13 cellular contexts compared by ENCODE assay signal in genomic region chr16:50275428-50276127, GRCh38. TPM values are rescaled to one million over a fixed set of nuclear protein-coding genes. Genes with fewer than 3 reads are reported as not detected.
DNase-seq lines count a peak whose midpoint lies in the region; ATAC-seq, FAIRE-seq and TF ChIP-seq lines count a peak whose summit lies in the region.
"Had no signal": no experiment of that assay in that cellular context is flagged by ENCODE, and none has a peak within 500 bp of the region (broad histone marks: within the 10 kb centered on the region; RNA-seq: fewer than 3 reads in every experiment).

No MANE protein-coding gene starts in this region.

- ATAC-seq in CD8-positive, alpha-beta T cell = no peak
- no peak for ATAC-seq in activated T-cell treated with anti-CD3 and anti-CD28 coated beads, Interleukin-2, amount 50 U/mL, for 72 hours (replicated peaks in 1 of 2)
- ATAC-seq in natural killer cell = no peak
- ATAC-seq: Panc1 had no signal

- no peak for DNase-seq in CD8-positive, alpha-beta T cell
- DNase-seq in GM19239 (ENCODE audit: insufficient read length, low spot score) = no peak
- DNase-seq in activated T-cell treated with anti-CD3 and anti-CD28 coated beads, Interleukin-2, amount 50 U/mL, for 72 hours = no peak
- DNase-seq in natural killer cell = no peak
- no peak for DNase-seq in DMS153 (lab: John Stamatoyannopoulos, UW)
- DNase-seq in NCI-H1436 treated with DMSO at 0.1 percent for 48 hours (lab: John Stamatoyannopoulos, UW) = no peak
- no peak for DNase-seq in SW 1271 (lab: John Stamatoyannopoulos, UW)
- no peak for DNase-seq in BE2C
- DNase-seq: DMS79; effector CD4-positive, alpha-beta T cell; mammary epithelial cell; NCI-H1694 had no signal

- intact Hi-C loops in CD8-positive, alpha-beta T cell (cut with DNase I, micrococcal nuclease) = no loop called here
- intact Hi-C loops in natural killer cell (cut with micrococcal nuclease) = no loop called here

- FAIRE-seq in GM19239 (lab: Jason Lieb, UNC) = peak; percentile 14

- H3K27ac ChIP-seq in CD8-positive, alpha-beta T cell (ENCODE audit: low read depth, low read length) = peak overlapping the region; percentile 81

- peak overlapping the region; percentile 98 for H3K27ac Mint-ChIP-seq in CD8-positive, alpha-beta T cell
- H3K27ac Mint-ChIP-seq in activated T-cell treated with anti-CD3 and anti-CD28 coated beads, Interleukin-2, amount 50 U/mL, for 72 hours = peak overlapping the region; percentile 99
- peak overlapping the region; percentile 91 to 99 for H3K27ac Mint-ChIP-seq in natural killer cell

- no peaks in the 10 kb centered on the region for H3K9me3 ChIP-seq in CD8-positive, alpha-beta T cell (ENCODE audit: low read length)
- no peaks in the 10 kb centered on the region for H3K9me3 ChIP-seq in BE2C

- H3K4me3 ChIP-seq in CD8-positive, alpha-beta T cell (ENCODE audit: low read depth, low read length) = peak overlapping the region; percentile 66
- H3K4me3 ChIP-seq in BE2C (ENCODE audit: low read depth, low read length) = no peak overlapping the region

- no peaks in the 10 kb centered on the region for H3K27me3 ChIP-seq in CD8-positive, alpha-beta T cell (ENCODE audit: insufficient read depth, low read length)
- no peaks in the 10 kb centered on the region for H3K27me3 ChIP-seq in BE2C

- H3K27me3 Mint-ChIP-seq in CD8-positive, alpha-beta T cell (ENCODE audit: low read depth) = no peaks in the 10 kb centered on the region
- no peaks in the 10 kb centered on the region for H3K27me3 Mint-ChIP-seq in activated T-cell treated with anti-CD3 and anti-CD28 coated beads, Interleukin-2, amount 50 U/mL, for 72 hours (ENCODE audit: low read depth)
- H3K27me3 Mint-ChIP-seq in natural killer cell (ENCODE audit: low read depth in 2 of 2) = no peaks in the 10 kb centered on the region

- POLR2A ChIA-PET in CD8-positive, alpha-beta T cell (lab: Charles Lee) = interaction anchor here (0.8 to 3.7 kb wide), 9 partner anchors 10 to 466 kb away, joined by 3 to 14 read pairs (median 4); partner anchors contain the start of genes ADCY7 and CYLD

- peaks cover 97% of the 10 kb centered on the region for H3K4me1 Mint-ChIP-seq in CD8-positive, alpha-beta T cell (ENCODE audit: low read depth)
- peaks cover 95% of the 10 kb centered on the region for H3K4me1 Mint-ChIP-seq in activated T-cell treated with anti-CD3 and anti-CD28 coated beads, Interleukin-2, amount 50 U/mL, for 72 hours (ENCODE audit: low read depth)
- H3K4me1 Mint-ChIP-seq in natural killer cell = peaks cover 87% of the 10 kb centered on the region in 2 donors

- H3K4me3 Mint-ChIP-seq in CD8-positive, alpha-beta T cell = peak overlapping the region; percentile 86
- H3K4me3 Mint-ChIP-seq in activated T-cell treated with anti-CD3 and anti-CD28 coated beads, Interleukin-2, amount 50 U/mL, for 72 hours = peak overlapping the region; percentile 96 to 99
- peak overlapping the region; percentile 90 for H3K4me3 Mint-ChIP-seq in natural killer cell

- peaks cover 42% of the 10 kb centered on the region for H3K36me3 Mint-ChIP-seq in CD8-positive, alpha-beta T cell
- H3K36me3 Mint-ChIP-seq in activated T-cell treated with anti-CD3 and anti-CD28 coated beads, Interleukin-2, amount 50 U/mL, for 72 hours (ENCODE audit: insufficient read depth in 2 of 2) = peaks cover 9 to 18% of the 10 kb centered on the region in 2 donors
- H3K36me3 Mint-ChIP-seq in natural killer cell = peaks cover 7% of the 10 kb centered on the region

- peaks cover 97% of the 10 kb centered on the region for H3K4me1 ChIP-seq in CD8-positive, alpha-beta T cell (ENCODE audit: insufficient read depth, low read length)
- H3K4me1 ChIP-seq in BE2C = no peaks in the 10 kb centered on the region

- H3K36me3 ChIP-seq in CD8-positive, alpha-beta T cell (ENCODE audit: insufficient read depth, low read length) = peaks cover 5% of the 10 kb centered on the region
- no peaks in the 10 kb centered on the region for H3K36me3 ChIP-seq in BE2C

- CTCF ChIA-PET in CD8-positive, alpha-beta T cell (lab: Charles Lee) = interaction anchor here (1.0 to 16.4 kb wide), 11 partner anchors 9 to 82 kb away, joined by 3 to 155 read pairs (median 8); partner anchors contain the start of gene ADCY7

- no peaks in the 10 kb centered on the region for H3K9me3 Mint-ChIP-seq in CD8-positive, alpha-beta T cell
- peaks cover 0 to 2% of the 10 kb centered on the region in 2 donors for H3K9me3 Mint-ChIP-seq in activated T-cell treated with anti-CD3 and anti-CD28 coated beads, Interleukin-2, amount 50 U/mL, for 72 hours
- H3K9me3 Mint-ChIP-seq in natural killer cell = peaks cover 0 to 4% of the 10 kb centered on the region in 2 donors

- no peak for TF ChIP-seq CTCF in CD8-positive, alpha-beta T cell (IDR thresholded peaks at IDR 0.05)
- no peak for TF ChIP-seq CTCF in natural killer cell (IDR thresholded peaks at IDR 0.05)
- TF ChIP-seq CTCF in BE2C (IDR thresholded peaks at IDR 0.05; ENCODE audit: low read depth, low read length) = no peak

RNA-seq across cellular contexts. Expression of gene ADCY7, which starts 9.2 kb away (rescaled TPM):
- total RNA-seq in CD8-positive, alpha-beta T cell = 100 to 1,000 TPM; 117 to 126 TPM
- 10 to 100 TPM; 67.5 to 97.1 TPM for total RNA-seq in activated T-cell treated with anti-CD3 and anti-CD28 coated beads, Interleukin-2, amount 50 U/mL, for 72 hours
- 100 to 1,000 TPM; 479 to 591 (median 512) TPM for total RNA-seq in natural killer cell
- 26.2 TPM for polyA plus RNA-seq in BE2C (2012; ENCODE audit: insufficient read depth, insufficient read length, low read depth)
